In the genomic region with DNA sequence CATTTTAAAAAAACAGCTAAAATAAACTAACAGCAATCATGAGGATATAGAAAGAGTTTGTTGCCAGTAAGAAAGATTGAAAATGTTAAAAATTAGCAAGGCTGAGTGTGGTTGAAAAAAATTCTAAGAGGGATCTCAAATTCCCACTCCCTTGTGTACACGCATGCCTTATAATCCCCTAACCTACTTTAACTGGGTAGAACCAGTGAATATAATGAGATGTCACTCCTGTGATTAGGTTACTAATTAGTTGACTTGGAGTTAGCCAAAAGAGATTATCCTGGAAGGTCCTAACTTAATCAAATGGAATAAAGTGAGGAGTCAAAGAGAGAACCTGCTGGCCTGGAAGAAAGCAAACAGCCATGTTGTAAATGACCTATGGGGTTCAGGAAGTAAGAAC, we compare ENCODE assay signal across 14 cellular contexts.
DNase-seq lines count a peak whose midpoint lies in the region; ATAC-seq, FAIRE-seq and TF ChIP-seq lines count a peak whose summit lies in the region.
"Had no signal": no experiment of that assay in that cellular context is flagged by ENCODE, and none has a peak within 500 bp of the region (broad histone marks: within the 10 kb centered on the region; RNA-seq: fewer than 3 reads in every experiment).

No MANE protein-coding gene starts in this region.

- in situ Hi-C loops in GM23248 (cut with MboI) = no loop called here

- no peaks in the 10 kb centered on the region for H3K9me3 Mint-ChIP-seq in Calu3 (ENCODE audit: low read depth, unreplicated experiment)
- H3K9me3 Mint-ChIP-seq in activated naive CD4-positive, alpha-beta T cell treated with anti-CD3 and anti-CD28 coated beads, Interleukin-2, amount 10 ng/mL, durations not matched to agents 7 days and 5 days = peaks cover 6% of the 10 kb centered on the region

- H3F3A ChIP-seq in GM23248 (ENCODE audit: insufficient read depth) = peaks cover 12% of the 10 kb centered on the region

- H3K4me2 ChIP-seq in GM23248 (ENCODE audit: unreplicated experiment) (no peak overlapping the region), mesenchymal stem cell (ENCODE audit: low read length, poor library complexity, severe bottlenecking) (no peak overlapping the region)
- H3K4me2 ChIP-seq: SK-N-SH had no signal

- DNase-seq in D721Med (ENCODE audit: insufficient read length, low spot score) (no peak), GM23248 (no peak), NCI-H82 (lab: John Stamatoyannopoulos, UW) (peak; percentile 90), mesenchymal stem cell (no peak), Calu3 (no peak)
- DNase-seq in activated naive CD4-positive, alpha-beta T cell treated with anti-CD3 and anti-CD28 coated beads, Interleukin-2, amount 10 ng/mL, durations not matched to agents 7 days and 5 days = no peak
- DNase-seq: DMS153, GDM1, NCI-H2107 had no signal

- H4K8ac ChIP-seq in mesenchymal stem cell (ENCODE audit: low read length) = no peak overlapping the region

- no peak overlapping the region for H4K91ac ChIP-seq in mesenchymal stem cell (ENCODE audit: low read length)

- peaks cover 15% of the 10 kb centered on the region for H3K4me1 Mint-ChIP-seq in Calu3 (ENCODE audit: low read depth, unreplicated experiment)
- H3K4me1 Mint-ChIP-seq in activated naive CD4-positive, alpha-beta T cell treated with anti-CD3 and anti-CD28 coated beads, Interleukin-2, amount 10 ng/mL, durations not matched to agents 7 days and 5 days = peaks cover 4% of the 10 kb centered on the region

- H3K4me3 ChIP-seq in GM23248 (no peak overlapping the region), mesenchymal stem cell (ENCODE audit: insufficient read depth in 1 of 2, low read depth in 1 of 2, low read length in 2 of 2) (no peak overlapping the region)
- H3K4me3 ChIP-seq: K562 had no signal

- H3K79me2 ChIP-seq in GM23248 (ENCODE audit: insufficient read depth) = no peaks in the 10 kb centered on the region

- H2BK5ac ChIP-seq in mesenchymal stem cell (ENCODE audit: low read depth, low read length, poor library complexity, severe bottlenecking) = no peak overlapping the region

- no peaks in the 10 kb centered on the region for H4K20me1 ChIP-seq in GM23248 (ENCODE audit: insufficient read depth)

- peak; percentile 90 for FAIRE-seq in D721Med (lab: Jason Lieb, UNC)
- FAIRE-seq: K562 had no signal

- H3K18ac ChIP-seq in mesenchymal stem cell (ENCODE audit: low read depth in 1 of 2, low read length in 2 of 2) = no peak overlapping the region

- H3K36me3 ChIP-seq in GM23248 (ENCODE audit: low read depth) (no peaks in the 10 kb centered on the region), mesenchymal stem cell (ENCODE audit: control insufficient read depth in 1 of 2, insufficient read depth in 2 of 2, low read depth in 1 of 2, low read length in 2 of 2) (no peaks in the 10 kb centered on the region)

- no peaks in the 10 kb centered on the region for H3K36me3 Mint-ChIP-seq in Calu3 (ENCODE audit: insufficient read depth, unreplicated experiment)
- no peaks in the 10 kb centered on the region for H3K36me3 Mint-ChIP-seq in activated naive CD4-positive, alpha-beta T cell treated with anti-CD3 and anti-CD28 coated beads, Interleukin-2, amount 10 ng/mL, durations not matched to agents 7 days and 5 days
- H3K36me3 Mint-ChIP-seq: T-cell had no signal

- intact Hi-C loops in Calu3 (cut with micrococcal nuclease; ENCODE audit: unreplicated experiment) = no loop called here

- no peaks in the 10 kb centered on the region for H3K9me2 ChIP-seq in GM23248 (ENCODE audit: insufficient read depth)
- H3K9me2 ChIP-seq: SK-N-SH had no signal

- no peak overlapping the region for H2BK120ac ChIP-seq in mesenchymal stem cell (ENCODE audit: low read depth, low read length)

- TF ChIP-seq CTCF in D721Med (IDR thresholded peaks at IDR 0.05; ENCODE audit: insufficient read depth, missing control alignments) = no peak
- no peak for TF ChIP-seq CTCF in Calu3 (IDR thresholded peaks at IDR 0.05; ENCODE audit: unreplicated experiment)

- H3K27me3 Mint-ChIP-seq in Calu3 (ENCODE audit: unreplicated experiment) = no peaks in the 10 kb centered on the region
- H3K27me3 Mint-ChIP-seq in activated naive CD4-positive, alpha-beta T cell treated with anti-CD3 and anti-CD28 coated beads, Interleukin-2, amount 10 ng/mL, durations not matched to agents 7 days and 5 days = no peaks in the 10 kb centered on the region
- H3K27me3 Mint-ChIP-seq: T-cell had no signal

- H3K27ac Mint-ChIP-seq in Calu3 (ENCODE audit: unreplicated experiment) = no peak overlapping the region
- H3K27ac Mint-ChIP-seq in activated naive CD4-positive, alpha-beta T cell treated with anti-CD3 and anti-CD28 coated beads, Interleukin-2, amount 10 ng/mL, durations not matched to agents 7 days and 5 days = no peak overlapping the region
- H3K27ac Mint-ChIP-seq: T-cell had no signal

- H3K27me3 ChIP-seq in GM23248 (replicated peaks; ENCODE audit: insufficient read depth) (no peaks in the 10 kb centered on the region), mesenchymal stem cell (ENCODE audit: control insufficient read depth in 1 of 2, insufficient read depth in 1 of 2, low read length in 2 of 2) (no peaks in the 10 kb centered on the region)

- WGBS in GM23248 (ENCODE audit: low coverage in 1 of 2, low lambda C conversion rate in 2 of 2, missing lambda C conversion rate in 2 of 2), 2 experiments = 96 to 100% methylated on average over 1 of the region's 1 CpG
- no CpG with 5 or more reads among the region's 1 CpG for WGBS in mesenchymal stem cell

- H3K79me1 ChIP-seq in mesenchymal stem cell (replicated peaks; ENCODE audit: low read length, poor library complexity, severe bottlenecking) = no peaks in the 10 kb centered on the region

- no peak overlapping the region for H3K27ac ChIP-seq in GM23248
- no peak overlapping the region for H3K27ac ChIP-seq in mesenchymal stem cell (ENCODE audit: low read length, poor library complexity, severe bottlenecking)
- H3K27ac ChIP-seq: C4-2B had no signal

- H3K4me3 Mint-ChIP-seq in Calu3 (ENCODE audit: low read depth, unreplicated experiment) = no peak overlapping the region
- H3K4me3 Mint-ChIP-seq in activated naive CD4-positive, alpha-beta T cell treated with anti-CD3 and anti-CD28 coated beads, Interleukin-2, amount 10 ng/mL, durations not matched to agents 7 days and 5 days = no peak overlapping the region
- H3K4me3 Mint-ChIP-seq: T-cell had no signal

- 0 out of 2 replicates have a peak overlapping the region, but pooled peaks have one; percentile 11 for H2AFZ ChIP-seq in GM23248
- H2AFZ ChIP-seq in mesenchymal stem cell (ENCODE audit: low read depth, low read length) = no peak overlapping the region

- no peak overlapping the region for H2BK15ac ChIP-seq in mesenchymal stem cell (ENCODE audit: low read depth, poor library complexity, severe bottlenecking)

- H3K9ac ChIP-seq in GM23248 (no peak overlapping the region), mesenchymal stem cell (ENCODE audit: low read length) (no peak overlapping the region)
- H3K9ac ChIP-seq: SK-N-SH had no signal

- H2AK5ac ChIP-seq in mesenchymal stem cell (ENCODE audit: low read length, severe bottlenecking) = peak overlapping the region; percentile 72

- no peaks in the 10 kb centered on the region for H3K9me3 ChIP-seq in GM23248 (ENCODE audit: low read depth)
- peaks cover 8% of the 10 kb centered on the region for H3K9me3 ChIP-seq in mesenchymal stem cell (ENCODE audit: control insufficient read depth, low read length)

- BruUV-seq in Calu3 (replicated peaks; lab: Mats Ljungman, UMichigan) = no TSS peak

- peaks cover 24% of the 10 kb centered on the region for H3K4me1 ChIP-seq in GM23248 (ENCODE audit: insufficient read depth)
- peaks cover 1% of the 10 kb centered on the region for H3K4me1 ChIP-seq in mesenchymal stem cell (ENCODE audit: control insufficient read depth, insufficient read depth, low read depth, low read length)

- no peak overlapping the region for H3K14ac ChIP-seq in mesenchymal stem cell (ENCODE audit: low read length in 2 of 2)

- no peak overlapping the region for H3K23ac ChIP-seq in mesenchymal stem cell (ENCODE audit: low read length in 2 of 2)

- no peak overlapping the region for H2BK12ac ChIP-seq in mesenchymal stem cell (ENCODE audit: low read length in 2 of 2)

- no peak for ATAC-seq in HG02885 (IDR thresholded peaks at IDR 0.05; ENCODE audit: poor library complexity, unreplicated experiment)
- ATAC-seq: K562 had no signal

- no peak overlapping the region for H3K4ac ChIP-seq in mesenchymal stem cell (ENCODE audit: low read depth in 1 of 2, low read length in 2 of 2)

- CTCF ChIA-PET in Calu3 (lab: Charles Lee) = interaction anchor here (0.6 to 1.3 kb wide), 2 partner anchors 24 to 258 kb away, joined by 5 read pairs; no protein-coding TSS in a partner anchor
- CTCF ChIA-PET in activated naive CD4-positive, alpha-beta T cell treated with anti-CD3 and anti-CD28 coated beads, Interleukin-2, amount 10 ng/mL, durations not matched to agents 7 days and 5 days (lab: Charles Lee) = interaction anchor here (1.1 to 1.9 kb wide), 8 partner anchors 11 to 432 kb away, joined by 3 to 10 read pairs (median 6); no protein-coding TSS in a partner anchor
